In genomic region chr11:64653388-64653973, GRCh38 we compare ENCODE assay signal across 2 cellular contexts.
TF ChIP-seq lines count a peak whose summit lies in the region.

No MANE protein-coding gene starts in this region.

TF ChIP-seq in HEK293T, 16 proteins besides CTCF, POLR2A, EP300 and RAD21 (continued from another document):
- no peak for TF ChIP-seq PKNOX1 (IDR thresholded peaks at IDR 0.05)
- no peak for TF ChIP-seq SP1 (IDR thresholded peaks at IDR 0.05)
- no peak for TF ChIP-seq SUZ12 (IDR thresholded peaks at IDR 0.05)
- TF ChIP-seq ELF4 (IDR thresholded peaks at IDR 0.05): no peak
- TF ChIP-seq HDGF (IDR thresholded peaks at IDR 0.05; ENCODE audit: borderline replicate concordance): no peak
- TF ChIP-seq ZNF384 (IDR thresholded peaks at IDR 0.05): no peak
- TF ChIP-seq ARNT (IDR thresholded peaks at IDR 0.05): no peak
- TF ChIP-seq L3MBTL2 (conservative IDR thresholded peaks at IDR 0.05): no peak

TF ChIP-seq in K562, 482 proteins besides CTCF, POLR2A, EP300 and RAD21 (continued from another document and continues in another):
- no peak for TF ChIP-seq ZNF253 (CRISPR knock-in tag; conservative IDR thresholded peaks at IDR 0.05)
- TF ChIP-seq RUNX1 (IDR thresholded peaks at IDR 0.05; ENCODE audit: low read depth): no peak
- TF ChIP-seq L3MBTL2 (IDR thresholded peaks at IDR 0.05): no peak
- no peak for TF ChIP-seq KAT2B (IDR thresholded peaks at IDR 0.05; ENCODE audit: low read depth, low read length)
- TF ChIP-seq RBBP5 (IDR thresholded peaks at IDR 0.05; ENCODE audit: borderline replicate concordance, insufficient read depth, low read length, poor library complexity, severe bottlenecking): no peak
- TF ChIP-seq POLR2AphosphoS5 (IDR thresholded peaks at IDR 0.05; ENCODE audit: control insufficient read depth, insufficient read depth, low read depth, low read length): peak; percentile 44; the same call in 1 of the 2 replicates
- TF ChIP-seq MAX (CRISPR knock-in tag; IDR thresholded peaks at IDR 0.05): no peak
- no peak for TF ChIP-seq HCFC1 (IDR thresholded peaks at IDR 0.05; ENCODE audit: low read depth, low read length)
- no peak for TF ChIP-seq ZBTB43 (CRISPR knock-in tag; IDR thresholded peaks at IDR 0.05)
- TF ChIP-seq HBP1 (CRISPR knock-in tag; IDR thresholded peaks at IDR 0.05): no peak
- no peak for TF ChIP-seq CBFB (CRISPR knock-in tag; IDR thresholded peaks at IDR 0.05)
- no peak for TF ChIP-seq FOXM1 (IDR thresholded peaks at IDR 0.05; ENCODE audit: low read depth)
- TF ChIP-seq FOXM1 (CRISPR knock-in tag; IDR thresholded peaks at IDR 0.05; ENCODE audit: low read depth): 0 out of 2 replicates have a peak, but pooled peaks have one; percentile 4
- TF ChIP-seq, protein P1, sequence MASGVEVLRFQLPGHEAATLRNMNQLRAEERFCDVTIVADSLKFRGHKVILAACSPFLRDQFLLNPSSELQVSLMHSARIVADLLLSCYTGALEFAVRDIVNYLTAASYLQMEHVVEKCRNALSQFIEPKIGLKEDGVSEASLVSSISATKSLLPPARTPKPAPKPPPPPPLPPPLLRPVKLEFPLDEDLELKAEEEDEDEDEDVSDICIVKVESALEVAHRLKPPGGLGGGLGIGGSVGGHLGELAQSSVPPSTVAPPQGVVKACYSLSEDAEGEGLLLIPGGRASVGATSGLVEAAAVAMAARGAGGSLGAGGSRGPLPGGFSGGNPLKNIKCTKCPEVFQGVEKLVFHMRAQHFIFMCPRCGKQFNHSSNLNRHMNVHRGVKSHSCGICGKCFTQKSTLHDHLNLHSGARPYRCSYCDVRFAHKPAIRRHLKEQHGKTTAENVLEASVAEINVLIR (CRISPR knock-in tag; IDR thresholded peaks at IDR 0.05): no peak
- no peak for TF ChIP-seq ADNP (tag; IDR thresholded peaks at IDR 0.05)
- TF ChIP-seq NR0B1 (IDR thresholded peaks at IDR 0.05; ENCODE audit: partially characterized antibody): no peak
- TF ChIP-seq ZNF780A (CRISPR knock-in tag; IDR thresholded peaks at IDR 0.05): no peak
- no peak for TF ChIP-seq ZNF174 (CRISPR knock-in tag; IDR thresholded peaks at IDR 0.05)
- TF ChIP-seq SP1 (CRISPR knock-in tag; IDR thresholded peaks at IDR 0.05): no peak
- no peak for TF ChIP-seq SP2 (IDR thresholded peaks at IDR 0.05; ENCODE audit: extremely low read depth, low read depth, low read length, poor library complexity, severe bottlenecking)
- TF ChIP-seq AFF1 (IDR thresholded peaks at IDR 0.05; ENCODE audit: low read depth in 1 of 2, partially characterized antibody in 2 of 2): no peak
- TF ChIP-seq KDM2B (CRISPR knock-in tag; IDR thresholded peaks at IDR 0.05): no peak
- no peak for TF ChIP-seq CSDE1 (IDR thresholded peaks at IDR 0.05)
- TF ChIP-seq NFE2L1 (tag; IDR thresholded peaks at IDR 0.05; ENCODE audit: borderline replicate concordance, low read depth): no peak
- no peak for TF ChIP-seq XRCC5 (IDR thresholded peaks at IDR 0.05; ENCODE audit: low read depth, low read length)
- TF ChIP-seq ZBTB5 (IDR thresholded peaks at IDR 0.05): no peak
- TF ChIP-seq ZHX1 (conservative IDR thresholded peaks at IDR 0.05; ENCODE audit: low read length): no peak
- 0 out of 2 replicates have a peak, but pooled peaks have one; percentile 11 for TF ChIP-seq ARID4B (CRISPR knock-in tag; IDR thresholded peaks at IDR 0.05)
- 0 out of 2 replicates have a peak, but pooled peaks have one; percentile 37 for TF ChIP-seq SUPT5H (IDR thresholded peaks at IDR 0.05)
- no peak for TF ChIP-seq RBM34 (IDR thresholded peaks at IDR 0.05; ENCODE audit: borderline replicate concordance, insufficient read depth, low read length)
- TF ChIP-seq RHOXF2B (CRISPR knock-in tag; conservative IDR thresholded peaks at IDR 0.05): no peak
- no peak for TF ChIP-seq ZBTB2 (IDR thresholded peaks at IDR 0.05)
- no peak for TF ChIP-seq TCF3 (CRISPR knock-in tag; IDR thresholded peaks at IDR 0.05)
- TF ChIP-seq TARDBP (IDR thresholded peaks at IDR 0.05): no peak
